Comparison of ENCODE assay signal across 9 cellular contexts in the genomic region with DNA sequence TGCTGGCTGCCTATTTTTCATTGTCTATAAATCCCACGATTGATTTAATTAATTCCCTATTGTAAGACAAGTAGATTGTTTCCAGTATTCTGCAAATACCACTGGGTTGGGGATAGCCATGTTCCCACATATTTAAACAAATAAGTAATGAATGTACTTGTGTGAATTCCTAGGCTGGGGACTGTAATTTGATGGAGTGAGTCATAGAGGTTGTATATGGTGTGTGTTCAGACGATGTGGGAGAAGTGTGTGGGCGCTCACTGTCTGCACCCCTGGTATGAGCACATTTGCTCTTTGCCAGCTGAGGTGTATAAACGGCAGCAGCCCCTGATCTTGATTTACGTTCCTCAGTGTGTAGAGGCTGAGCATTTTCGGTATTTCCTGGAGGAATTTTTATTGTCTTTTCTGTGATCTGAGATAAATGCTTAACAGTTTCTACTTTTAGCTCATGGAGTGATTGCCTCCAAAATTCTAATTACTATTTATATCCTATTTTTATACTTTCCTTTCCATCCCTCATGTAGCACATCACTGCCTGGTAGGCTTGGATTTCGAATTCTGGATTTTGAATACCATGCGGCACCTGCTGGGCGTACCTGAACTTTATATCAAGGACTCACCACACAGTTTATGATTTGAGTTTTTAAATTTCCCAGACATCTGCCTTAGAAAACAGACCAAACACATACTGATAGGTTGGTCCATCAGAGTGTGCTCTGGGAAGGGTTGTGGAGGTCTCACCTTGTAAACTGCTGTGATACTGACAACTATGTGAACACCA. TPM values are rescaled to one million over a fixed set of nuclear protein-coding genes. Genes with fewer than 3 reads are reported as not detected.
DNase-seq lines count a peak whose midpoint lies in the region; ATAC-seq and TF ChIP-seq lines count a peak whose summit lies in the region.
"Had no signal": no experiment of that assay in that cellular context is flagged by ENCODE, and none has a peak within 500 bp of the region (broad histone marks: within the 10 kb centered on the region; RNA-seq: fewer than 3 reads in every experiment).

No MANE protein-coding gene starts in this region.

- H3K9ac ChIP-seq in Karpas-422 (ENCODE audit: low read length) = no peak overlapping the region

- peaks cover 9% of the 10 kb centered on the region; the same call in 1 of the 2 replicates for H3K36me3 ChIP-seq in Karpas-422 (ENCODE audit: insufficient read depth, low read length)

- H3K27me3 ChIP-seq in Karpas-422 (ENCODE audit: low read length) = no peaks in the 10 kb centered on the region

- peaks cover under 1% of the 10 kb centered on the region; the same call in 1 of the 2 replicates for H4K20me1 ChIP-seq in Karpas-422 (ENCODE audit: insufficient read depth, low read depth, low read length)

- H3K79me2 ChIP-seq in Karpas-422 (ENCODE audit: low read length) = peaks cover 90% of the 10 kb centered on the region

- H3K9me3 ChIP-seq in Karpas-422 (ENCODE audit: low read length) = no peaks in the 10 kb centered on the region

- peaks cover 54% of the 10 kb centered on the region for H3K4me1 ChIP-seq in Karpas-422 (ENCODE audit: low read length)

- TF ChIP-seq CTCF in AG10803 (conservative IDR thresholded peaks at IDR 0.05; ENCODE audit: low read length) (no peak), cardiac fibroblast (IDR thresholded peaks at IDR 0.05; ENCODE audit: low read depth, low read length) (no peak)

- no peaks in the 10 kb centered on the region for H3K9me2 ChIP-seq in Karpas-422 (replicated peaks; ENCODE audit: insufficient read depth, low read length)

- H3K4me3 ChIP-seq in AG10803 (ENCODE audit: low read length) (no peak overlapping the region), Karpas-422 (ENCODE audit: low read length) (no peak overlapping the region), cardiac fibroblast (replicated peaks in 1 of 2; ENCODE audit: low read depth in 2 of 2, low read length in 2 of 2) (no peak overlapping the region)

- H3K27ac ChIP-seq in Karpas-422 (ENCODE audit: low read length) = peak overlapping the region; percentile 8

- no peak overlapping the region for H2AFZ ChIP-seq in Karpas-422 (ENCODE audit: low read length)

- no peak for ATAC-seq in HG02981 (IDR thresholded peaks at IDR 0.05; ENCODE audit: unreplicated experiment)
- no peak for ATAC-seq in HG02571 (IDR thresholded peaks at IDR 0.05; ENCODE audit: unreplicated experiment)
- ATAC-seq in HG02642 (IDR thresholded peaks at IDR 0.05; ENCODE audit: poor library complexity, unreplicated experiment) = no peak

- peak; percentile 90 for DNase-seq in AG10803 (ENCODE audit: low read depth)
- DNase-seq in Karpas-422 = no peak
- DNase-seq in cardiac fibroblast (ENCODE audit: low read depth in 2 of 2) = peak; percentile 49 to 65
- peak; percentile 78 for DNase-seq in non-pigmented ciliary epithelial cell (ENCODE audit: low read depth)
- no peak for DNase-seq in SIG-M5 (lab: John Stamatoyannopoulos, UW)
- DNase-seq: erythroblast had no signal

- no peak overlapping the region for H3K4me2 ChIP-seq in Karpas-422 (ENCODE audit: low read depth, low read length, poor library complexity, severe bottlenecking)

RNA-seq across cellular contexts. Expression of gene TRAK1, which starts 6.2 kb away (rescaled TPM):
- total RNA-seq in Karpas-422 (2014; rRNA removed; shearing (Covaris generic); ENCODE audit: low replicate concordance) = 72.8 and 115 TPM in 2 replicates

Comparison
In these comparisons a context has a peak if more than half of its experiments do, and no peak if none do; other contexts are left out.
1. DNase-seq: peak in AG10803 (single experiment), cardiac fibroblast (2 of 2) and non-pigmented ciliary epithelial cell (single experiment); none in Karpas-422 (single experiment) and SIG-M5 (single experiment).